Comparison of ENCODE assay signal across 33 cellular contexts in genomic region chr9:95237336-95237735, GRCh38.
"Had no signal": no experiment of that assay in that cellular context is flagged by ENCODE, and none has a peak within 500 bp of the region (broad histone marks: within the 10 kb centered on the region; RNA-seq: fewer than 3 reads in every experiment).

No MANE protein-coding gene starts in this region.

- DNase-seq: Karpas-422, Kasumi-1, MG63, MM.1S, MV-4-11, NCI-H1048, NCI-H1092, NCI-H1092 treated with DMSO at 0.1 percent for 48 hours, NCI-H1105, NCI-H1105 treated with DMSO at 0.1 percent for 48 hours, NCI-H1417, NCI-H1417 treated with DMSO at 0.1 percent for 48 hours, NCI-H1436, NCI-H1436 treated with DMSO at 0.1 percent for 48 hours, NCI-H146, NCI-H1694 treated with DMSO at 0.1 percent for 48 hours, NCI-H187, NCI-H187 treated with DMSO at 0.1 percent for 48 hours, NCI-H1930, NCI-H2029, NCI-H2029 treated with DMSO at 0.1 percent for 48 hours, NCI-H2081, NCI-H2081 treated with DMSO at 0.1 percent for 48 hours, NCI-H2107, NCI-H2171, NCI-H2171 treated with DMSO at 0.1 percent for 48 hours, NCI-H2227 treated with DMSO at 0.1 percent for 48 hours, NCI-H226, NCI-H345, NCI-H446, NCI-H446 treated with DMSO at 0.1 percent for 48 hours, NCI-H510A, NCI-H510A treated with DMSO at 0.1 percent for 48 hours had no signal
